Comparison of ENCODE assay signal across 24 cellular contexts in the genomic region with DNA sequence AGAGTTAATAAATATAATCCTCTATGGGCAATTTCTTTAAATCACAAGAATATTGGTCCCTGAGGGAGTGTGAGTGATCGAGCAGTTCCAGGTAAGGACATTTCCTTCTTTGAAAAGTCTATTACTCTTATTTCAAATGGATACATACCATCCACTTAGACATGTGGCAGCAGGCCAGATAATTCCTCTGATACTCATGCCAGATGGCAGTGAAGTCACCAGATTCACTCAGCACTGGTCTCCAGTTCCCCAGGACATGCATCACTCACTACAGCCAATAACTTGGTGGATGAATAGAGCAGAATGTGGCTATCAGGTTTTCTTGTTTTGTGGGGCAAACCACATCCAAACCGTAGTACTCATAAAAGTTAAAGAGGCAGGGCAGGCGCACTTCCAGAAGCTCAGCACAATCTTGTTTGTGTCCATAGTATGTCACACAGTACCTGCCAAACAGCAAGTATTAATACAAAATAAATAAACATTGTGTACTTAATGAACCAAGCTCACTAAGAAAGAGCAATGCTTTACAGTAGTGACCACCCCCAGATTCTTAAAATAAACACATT.
DNase-seq lines count a peak whose midpoint lies in the region; ATAC-seq and TF ChIP-seq lines count a peak whose summit lies in the region.
"Had no signal": no experiment of that assay in that cellular context is flagged by ENCODE, and none has a peak within 500 bp of the region (broad histone marks: within the 10 kb centered on the region; RNA-seq: fewer than 3 reads in every experiment).

No MANE protein-coding gene starts in this region.

- no peak for ATAC-seq in activated CD4-positive, CD25-positive, alpha-beta regulatory T cell treated with anti-CD3 and anti-CD28 coated beads, Interleukin-2, amount 50 U/mL, for 24 hours
- ATAC-seq: activated CD8-positive, alpha-beta T cell treated with anti-CD3 and anti-CD28 coated beads for 36 hours; activated T-cell treated with anti-CD3 and anti-CD28 coated beads, Interleukin-2, amount 50 U/mL, for 4 hours; HCT116; lower lobe of right lung; Panc1; sciatic nerve; WTC11 had no signal

- TF ChIP-seq CTCF in WERI-Rb-1 (IDR thresholded peaks at IDR 0.05; ENCODE audit: low read depth, low read length) (no peak), tibial artery (IDR thresholded peaks at IDR 0.05) (no peak), nephron progenitor cell (IDR thresholded peaks at IDR 0.05) (no peak)

- peaks cover 3% of the 10 kb centered on the region for H3K9me3 Mint-ChIP-seq in nephron progenitor cell
- H3K9me3 Mint-ChIP-seq: type B pancreatic cell had no signal

- DNase-seq in DMS79 treated with DMSO at 0.1 percent for 48 hours (lab: John Stamatoyannopoulos, UW) (peak; percentile 31), NCI-H1105 treated with DMSO at 0.1 percent for 48 hours (lab: John Stamatoyannopoulos, UW) (peak; percentile 80), NCI-H446 treated with DMSO at 0.1 percent for 48 hours (lab: John Stamatoyannopoulos, UW) (peak; percentile 30), WERI-Rb-1 (peak; percentile 78), tibial artery (no peak), iPS-NIHi7 (ENCODE audit: extremely low spot score) (no peak), nephron progenitor cell (no peak)
- DNase-seq: activated CD8-positive, alpha-beta T cell treated with anti-CD3 and anti-CD28 coated beads for 36 hours; activated naive CD8-positive, alpha-beta T cell treated with anti-CD3 and anti-CD28 coated beads for 36 hours; activated T-cell treated with anti-CD3 and anti-CD28 coated beads, Interleukin-2, amount 50 U/mL, for 4 hours; dorsolateral prefrontal cortex; lower lobe of right lung; NCI-H2081 treated with DMSO at 0.1 percent for 48 hours had no signal

- H3K9me3 ChIP-seq in WERI-Rb-1 (ENCODE audit: severe bottlenecking) (peaks cover 8% of the 10 kb centered on the region), tibial artery (no peaks in the 10 kb centered on the region)
- H3K9me3 ChIP-seq: lower lobe of right lung had no signal

- peak overlapping the region; percentile 42 for H3K27ac ChIP-seq in WERI-Rb-1
- H3K27ac ChIP-seq in tibial artery, result no peak overlapping the region
- H3K27ac ChIP-seq: breast epithelium, dorsolateral prefrontal cortex, esophagus muscularis mucosa, KMS-11, lower lobe of right lung had no signal

- H3K27me3 Mint-ChIP-seq in nephron progenitor cell (ENCODE audit: low read depth, poor library complexity), result peaks cover 30% of the 10 kb centered on the region
- H3K27me3 Mint-ChIP-seq: activated CD8-positive, alpha-beta T cell treated with anti-CD3 and anti-CD28 coated beads for 36 hours; activated naive CD8-positive, alpha-beta T cell treated with anti-CD3 and anti-CD28 coated beads for 36 hours; B cell; stimulated activated naive CD8-positive, alpha-beta T cell treated with anti-CD3 and anti-CD28 coated beads, Interleukin-15, Interleukin-2, amounts not matched to agents 100 ng/mL and 50 ng/mL, for 24 hours had no signal

- no peaks in the 10 kb centered on the region for H3K36me3 Mint-ChIP-seq in nephron progenitor cell (ENCODE audit: low read depth)
- H3K36me3 Mint-ChIP-seq: type B pancreatic cell, WTC11 had no signal

- H3K36me3 ChIP-seq in WERI-Rb-1 (no peaks in the 10 kb centered on the region), tibial artery (no peaks in the 10 kb centered on the region)
- H3K36me3 ChIP-seq: breast epithelium, esophagus muscularis mucosa, lower lobe of right lung had no signal

- no peak overlapping the region for H3K27ac Mint-ChIP-seq in nephron progenitor cell
- H3K27ac Mint-ChIP-seq: activated CD8-positive, alpha-beta T cell treated with anti-CD3 and anti-CD28 coated beads for 36 hours; activated naive CD8-positive, alpha-beta T cell treated with anti-CD3 and anti-CD28 coated beads for 36 hours; B cell; stimulated activated naive CD8-positive, alpha-beta T cell treated with anti-CD3 and anti-CD28 coated beads, Interleukin-15, Interleukin-2, amounts not matched to agents 100 ng/mL and 50 ng/mL, for 24 hours; type B pancreatic cell; WTC11 had no signal

- H3K27me3 ChIP-seq in WERI-Rb-1 (ENCODE audit: insufficient read depth, low read depth, severe bottlenecking), result no peaks in the 10 kb centered on the region
- no peaks in the 10 kb centered on the region for H3K27me3 ChIP-seq in tibial artery
- H3K27me3 ChIP-seq: breast epithelium, esophagus muscularis mucosa had no signal

- intact Hi-C loops in tibial artery (cut with DNase I; ENCODE audit: low total_unique reads), result no loop called here

- H3K4me3 ChIP-seq in WERI-Rb-1 (ENCODE audit: low read depth, low read length) (no peak overlapping the region), tibial artery (no peak overlapping the region)
- H3K4me3 ChIP-seq: breast epithelium, dorsolateral prefrontal cortex, esophagus muscularis mucosa, lower lobe of right lung had no signal

- no peaks in the 10 kb centered on the region for H3K4me1 ChIP-seq in tibial artery
- H3K4me1 ChIP-seq: breast epithelium, esophagus muscularis mucosa, lower lobe of right lung had no signal

- no peak overlapping the region for H3K4me3 Mint-ChIP-seq in nephron progenitor cell
- H3K4me3 Mint-ChIP-seq: activated CD8-positive, alpha-beta T cell treated with anti-CD3 and anti-CD28 coated beads for 36 hours; activated naive CD8-positive, alpha-beta T cell treated with anti-CD3 and anti-CD28 coated beads for 36 hours; activated T-cell treated with anti-CD3 and anti-CD28 coated beads, Interleukin-2, amount 50 U/mL, for 4 hours; B cell; stimulated activated naive CD8-positive, alpha-beta T cell treated with anti-CD3 and anti-CD28 coated beads, Interleukin-15, Interleukin-2, amounts not matched to agents 100 ng/mL and 50 ng/mL, for 24 hours; type B pancreatic cell; WTC11 had no signal

- H3K4me1 Mint-ChIP-seq in nephron progenitor cell, result no peaks in the 10 kb centered on the region
- H3K4me1 Mint-ChIP-seq: activated naive CD8-positive, alpha-beta T cell treated with anti-CD3 and anti-CD28 coated beads for 36 hours; B cell; WTC11 had no signal

Comparison
In these comparisons a context has a peak if more than half of its experiments do, and no peak if none do; other contexts are left out.
1. DNase-seq: peak in DMS79 treated with DMSO at 0.1 percent for 48 hours (single experiment), NCI-H1105 treated with DMSO at 0.1 percent for 48 hours (single experiment), NCI-H446 treated with DMSO at 0.1 percent for 48 hours (single experiment) and WERI-Rb-1 (single experiment); none in tibial artery (0 of 2), iPS-NIHi7 (single experiment) and nephron progenitor cell (single experiment).